Comparison of ENCODE assay signal across 23 cellular contexts in genomic region chr13:43472344-43472743, GRCh38.
DNase-seq lines count a peak whose midpoint lies in the region; ATAC-seq and TF ChIP-seq lines count a peak whose summit lies in the region.
"Had no signal": no experiment of that assay in that cellular context is flagged by ENCODE, and none has a peak within 500 bp of the region (broad histone marks: within the 10 kb centered on the region; RNA-seq: fewer than 3 reads in every experiment).

No MANE protein-coding gene starts in this region.

- TF ChIP-seq POLR2A in gastrocnemius medialis (IDR thresholded peaks at IDR 0.05): no peak

- H3K9me3 ChIP-seq in right cardiac atrium (ENCODE audit: control insufficient read depth, low read length) (no peaks in the 10 kb centered on the region), gastrocnemius medialis (no peaks in the 10 kb centered on the region)

- no peaks in the 10 kb centered on the region for H3K36me3 ChIP-seq in gastrocnemius medialis

- ATAC-seq in right cardiac atrium (peak; percentile 40 to 60), gastrocnemius medialis (peak; percentile 46 to 52), GM21737 (IDR thresholded peaks at IDR 0.05; ENCODE audit: unreplicated experiment) (no peak)
- ATAC-seq: activated T-cell treated with anti-CD3 and anti-CD28 coated beads, Interleukin-2, amount 50 U/mL, for 72 hours; GM12878; naive thymus-derived CD4-positive, alpha-beta T cell; sciatic nerve; T-cell had no signal

- TF ChIP-seq CTCF in VCaP (conservative IDR thresholded peaks at IDR 0.05): no peak
- no peak for TF ChIP-seq CTCF in gastrocnemius medialis (IDR thresholded peaks at IDR 0.05 in 4 of 5, conservative IDR thresholded peaks at IDR 0.05 in 1 of 5)

- H3K4me1 ChIP-seq in right cardiac atrium (ENCODE audit: control insufficient read depth, insufficient read depth, low read length): no peaks in the 10 kb centered on the region
- peaks cover 0 to 10% of the 10 kb centered on the region in 2 donors for H3K4me1 ChIP-seq in gastrocnemius medialis

- H3K27me3 ChIP-seq in right cardiac atrium (ENCODE audit: control insufficient read depth, insufficient read depth) (no peaks in the 10 kb centered on the region), gastrocnemius medialis (no peaks in the 10 kb centered on the region)

- H3K27ac ChIP-seq in VCaP: peak overlapping the region; percentile 92
- H3K27ac ChIP-seq in right cardiac atrium (ENCODE audit: low read length): no peak overlapping the region
- no peak overlapping the region for H3K27ac ChIP-seq in gastrocnemius medialis

- intact Hi-C loops in right cardiac atrium (cut with DNase I) (no loop called here), gastrocnemius medialis (cut with DNase I; ENCODE audit: low total_unique reads) (no loop called here)

- in situ Hi-C loops in gastrocnemius medialis (cut with MboI; ENCODE audit: low sequenced_read_pairs in 4 of 4): no loop called here

- DNase-seq in DMS 273 treated with DMSO at 0.1 percent for 48 hours (lab: John Stamatoyannopoulos, UW) (peak; percentile 6), right cardiac atrium (no peak), gastrocnemius medialis (no peak)
- no peak for DNase-seq in activated CD4-positive, alpha-beta T cell treated with anti-CD3 and anti-CD28 coated beads, Interleukin-2, amount 50 U/mL, for 4 hours
- no peak for DNase-seq in stimulated activated CD8-positive, alpha-beta memory T cell treated with anti-CD3 and anti-CD28 coated beads, Interleukin-4, amount 100 ng/mL, for 48 hours
- DNase-seq: activated CD4-positive, alpha-beta T cell treated with anti-CD3 and anti-CD28 coated beads for 1 hour; activated naive CD4-positive, alpha-beta T cell treated with anti-CD3 and anti-CD28 coated beads, Interleukin-2, amount 10 ng/mL, durations not matched to agents 7 days and 5 days; activated T-cell treated with anti-CD3 and anti-CD28 coated beads, Interleukin-2, amount 50 U/mL, for 72 hours; CD8-positive, alpha-beta memory T cell; cerebellar nuclear complex; DMS79 treated with DMSO at 0.1 percent for 48 hours; effector CD4-positive, alpha-beta T cell; erythroblast; foreskin melanocyte; naive thymus-derived CD4-positive, alpha-beta T cell; NCI-H1417; NCI-H526 treated with DMSO at 0.1 percent for 48 hours; SHP77; T-cell had no signal

- no peak overlapping the region for H3K4me3 ChIP-seq in right cardiac atrium (ENCODE audit: low read length)
- no peak overlapping the region for H3K4me3 ChIP-seq in gastrocnemius medialis
- H3K4me3 ChIP-seq: GM12878 had no signal

- 18% methylated on average over 5 of the region's 5 CpGs for WGBS in right cardiac atrium
